ENCODE assay signal across 10 cellular contexts in the genomic region with DNA sequence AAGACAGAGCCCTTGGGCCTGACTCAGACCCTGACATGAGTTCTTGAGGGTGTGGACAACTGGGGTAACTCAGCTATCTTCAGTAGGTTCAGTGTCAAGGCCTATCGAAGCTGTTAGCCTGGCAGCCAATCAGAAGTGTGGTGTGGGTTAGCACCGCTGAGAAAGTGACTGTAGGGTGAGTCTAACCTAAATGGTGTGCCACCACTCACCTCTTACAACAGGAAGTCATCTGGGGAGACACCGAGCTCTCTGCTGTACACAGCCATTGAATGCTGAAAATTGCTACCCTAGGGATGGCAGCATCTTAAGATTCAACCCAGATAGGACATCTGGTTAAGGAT. TPM values are rescaled to one million over a fixed set of nuclear protein-coding genes. Genes with fewer than 3 reads are reported as not detected.
DNase-seq lines count a peak whose midpoint lies in the region; ATAC-seq and TF ChIP-seq lines count a peak whose summit lies in the region.
"Had no signal": no experiment of that assay in that cellular context is flagged by ENCODE, and none has a peak within 500 bp of the region (broad histone marks: within the 10 kb centered on the region; RNA-seq: fewer than 3 reads in every experiment).

No MANE protein-coding gene starts in this region.

- ATAC-seq in lower lobe of right lung, result peak; percentile 39 to 59
- ATAC-seq in stimulated activated effector memory CD8-positive, alpha-beta T cell treated with anti-CD3 and anti-CD28 coated beads, Interleukin-12 subunit alpha, Interleukin-12 subunit beta, amount 100 ng/mL, for 72 hours, result peak; percentile 96
- no peak for ATAC-seq in gastroesophageal sphincter

- H3K27me3 Mint-ChIP-seq in activated T-cell treated with anti-CD3 and anti-CD28 coated beads, Interleukin-2, amount 50 U/mL, for 24 hours, result no peaks in the 10 kb centered on the region

- H3K4me3 Mint-ChIP-seq in activated T-cell treated with anti-CD3 and anti-CD28 coated beads, Interleukin-2, amount 50 U/mL, for 24 hours, result peak overlapping the region; percentile 60
- H3K4me3 Mint-ChIP-seq in stimulated activated effector memory CD8-positive, alpha-beta T cell treated with anti-CD3 and anti-CD28 coated beads, Interleukin-12 subunit alpha, Interleukin-12 subunit beta, amount 100 ng/mL, for 72 hours, result peak overlapping the region; percentile 63

- DNase-seq in T-helper 9 cell, result peak; percentile 62
- no peak for DNase-seq in activated T-cell treated with anti-CD3 and anti-CD28 coated beads, Interleukin-2, amount 50 U/mL, for 24 hours
- DNase-seq in lower lobe of right lung, result no peak
- DNase-seq in stimulated activated effector memory CD8-positive, alpha-beta T cell treated with anti-CD3 and anti-CD28 coated beads, Interleukin-12 subunit alpha, Interleukin-12 subunit beta, amount 100 ng/mL, for 72 hours (ENCODE audit: low spot score in 2 of 2), result peak; percentile 54 to 86
- DNase-seq in superior temporal gyrus (ENCODE audit: extremely low spot score), result no peak
- no peak for DNase-seq in NCI-H345 (lab: John Stamatoyannopoulos, UW)
- DNase-seq in KG1 (lab: John Stamatoyannopoulos, UW), result no peak
- DNase-seq: cortex of kidney, mesenchymal stem cell had no signal

- no peaks in the 10 kb centered on the region for H3K9me3 Mint-ChIP-seq in activated T-cell treated with anti-CD3 and anti-CD28 coated beads, Interleukin-2, amount 50 U/mL, for 24 hours
- H3K9me3 Mint-ChIP-seq in stimulated activated effector memory CD8-positive, alpha-beta T cell treated with anti-CD3 and anti-CD28 coated beads, Interleukin-12 subunit alpha, Interleukin-12 subunit beta, amount 100 ng/mL, for 72 hours, result no peaks in the 10 kb centered on the region

- H3K36me3 ChIP-seq in lower lobe of right lung (no peaks in the 10 kb centered on the region), gastroesophageal sphincter (no peaks in the 10 kb centered on the region)

- peaks cover 74% of the 10 kb centered on the region for H3K4me1 Mint-ChIP-seq in activated T-cell treated with anti-CD3 and anti-CD28 coated beads, Interleukin-2, amount 50 U/mL, for 24 hours (ENCODE audit: low read depth)
- H3K4me1 Mint-ChIP-seq in stimulated activated effector memory CD8-positive, alpha-beta T cell treated with anti-CD3 and anti-CD28 coated beads, Interleukin-12 subunit alpha, Interleukin-12 subunit beta, amount 100 ng/mL, for 72 hours, result peaks cover 57% of the 10 kb centered on the region

- H3K4me1 ChIP-seq in lower lobe of right lung (peaks cover 50% of the 10 kb centered on the region), gastroesophageal sphincter (peaks cover 0 to 29% (median 18%) of the 10 kb centered on the region in 3 donors)

- no peak for TF ChIP-seq EP300 in gastroesophageal sphincter (IDR thresholded peaks at IDR 0.05)

- intact Hi-C loops in lower lobe of right lung (cut with DNase I), result no loop called here

- WGBS in gastroesophageal sphincter (ENCODE audit: low coverage in 1 of 2), 2 donors, result 100% methylated on average over 1 of the region's 3 CpGs; no CpG with 5 or more reads in 1 of the 2 donors

- H3K4me3 ChIP-seq in lower lobe of right lung, result no peak overlapping the region
- H3K4me3 ChIP-seq in gastroesophageal sphincter, result no peak overlapping the region

- H3K27ac ChIP-seq in lower lobe of right lung (no peak overlapping the region), gastroesophageal sphincter (no peak overlapping the region)

- H3K36me3 Mint-ChIP-seq in activated T-cell treated with anti-CD3 and anti-CD28 coated beads, Interleukin-2, amount 50 U/mL, for 24 hours (ENCODE audit: low read depth), result no peaks in the 10 kb centered on the region
- H3K36me3 Mint-ChIP-seq in stimulated activated effector memory CD8-positive, alpha-beta T cell treated with anti-CD3 and anti-CD28 coated beads, Interleukin-12 subunit alpha, Interleukin-12 subunit beta, amount 100 ng/mL, for 72 hours, result no peaks in the 10 kb centered on the region

- peak overlapping the region; percentile 91 for H3K27ac Mint-ChIP-seq in activated T-cell treated with anti-CD3 and anti-CD28 coated beads, Interleukin-2, amount 50 U/mL, for 24 hours
- peak overlapping the region; percentile 99 for H3K27ac Mint-ChIP-seq in stimulated activated effector memory CD8-positive, alpha-beta T cell treated with anti-CD3 and anti-CD28 coated beads, Interleukin-12 subunit alpha, Interleukin-12 subunit beta, amount 100 ng/mL, for 72 hours

- TF ChIP-seq POLR2A in gastroesophageal sphincter (IDR thresholded peaks at IDR 0.05), result no peak

- TF ChIP-seq CTCF in lower lobe of right lung (IDR thresholded peaks at IDR 0.05) (no peak), gastroesophageal sphincter (IDR thresholded peaks at IDR 0.05) (no peak)

- no peaks in the 10 kb centered on the region for H3K27me3 ChIP-seq in lower lobe of right lung (ENCODE audit: low read depth)
- H3K27me3 ChIP-seq in gastroesophageal sphincter, result no peaks in the 10 kb centered on the region

- no peaks in the 10 kb centered on the region for H3K9me3 ChIP-seq in lower lobe of right lung
- H3K9me3 ChIP-seq in gastroesophageal sphincter, result no peaks in the 10 kb centered on the region

RNA-seq across cellular contexts. Expression of a gene that starts 44.6 kb away (rescaled TPM):
- total RNA-seq in lower lobe of right lung (48.2 TPM), gastroesophageal sphincter (10 to 100 TPM in 2 of 4 donors, 1 to 10 TPM in 2; 6.2 to 23.3 (median 8.5) TPM)

Comparison
In these comparisons a context has a peak if more than half of its experiments do, and no peak if none do; other contexts are left out.
1. DNase-seq: peak in T-helper 9 cell (single experiment) and stimulated activated effector memory CD8-positive, alpha-beta T cell treated with anti-CD3 and anti-CD28 coated beads, Interleukin-12 subunit alpha, Interleukin-12 subunit beta, amount 100 ng/mL, for 72 hours (2 of 2); none in activated T-cell treated with anti-CD3 and anti-CD28 coated beads, Interleukin-2, amount 50 U/mL, for 24 hours (single experiment), lower lobe of right lung (single experiment), superior temporal gyrus (single experiment), NCI-H345 (single experiment) and KG1 (single experiment).